In genomic region chr7:139696547-139696946, GRCh38 we compare ENCODE assay signal across 8 cellular contexts.
DNase-seq lines count a peak whose midpoint lies in the region; ATAC-seq, FAIRE-seq and TF ChIP-seq lines count a peak whose summit lies in the region.
"Had no signal": no experiment of that assay in that cellular context is flagged by ENCODE, and none has a peak within 500 bp of the region (broad histone marks: within the 10 kb centered on the region; RNA-seq: fewer than 3 reads in every experiment).

No MANE protein-coding gene starts in this region.

- no peak overlapping the region for H3K4me3 ChIP-seq in fibroblast of mammary gland (ENCODE audit: control insufficient read depth, low read depth, low read length)

- peak; percentile 30; the same call in 1 of the 2 replicates for TF ChIP-seq POLR2A in GM12891 (IDR thresholded peaks at IDR 0.05; ENCODE audit: low read depth, low read length)

- ATAC-seq in GM19372 (IDR thresholded peaks at IDR 0.05; ENCODE audit: low read depth, unreplicated experiment) (peak; percentile 58), GM21737 (IDR thresholded peaks at IDR 0.05; ENCODE audit: unreplicated experiment) (no peak), HG02759 (IDR thresholded peaks at IDR 0.05; ENCODE audit: unreplicated experiment) (no peak)

- DNase-seq in GM12891 (ENCODE audit: insufficient read length, low spot score) (no peak), M059J (ENCODE audit: low read depth) (peak; percentile 27), fibroblast of mammary gland (ENCODE audit: low read depth) (peak; percentile 44)
- DNase-seq in activated effector memory CD4-positive, alpha-beta T cell treated with Interleukin-2 at 50 U/mL for 16 hours, result no peak
- DNase-seq: H7 had no signal

- TF ChIP-seq CTCF in fibroblast of mammary gland (conservative IDR thresholded peaks at IDR 0.05; ENCODE audit: control insufficient read depth, insufficient read depth, low read depth, low read length), result no peak

- FAIRE-seq in GM12891 (lab: Jason Lieb, UNC), result no peak

TF ChIP-seq in GM12891, 5 proteins besides CTCF, POLR2A, EP300 and RAD21:
- 0 out of 2 replicates have a peak, but pooled peaks have one; percentile 21 for TF ChIP-seq TAF1 (IDR thresholded peaks at IDR 0.05; ENCODE audit: low read depth, low read length)
- no peak for TF ChIP-seq POU2F2 (IDR thresholded peaks at IDR 0.05; ENCODE audit: low read depth, low read length)
- TF ChIP-seq SPI1 (IDR thresholded peaks at IDR 0.05; ENCODE audit: low read depth, low read length), result peak; percentile 93
- TF ChIP-seq PAX5 (IDR thresholded peaks at IDR 0.05; ENCODE audit: insufficient read depth, low read length, severe bottlenecking), result no peak
- no peak for TF ChIP-seq POLR2AphosphoS5 (IDR thresholded peaks at IDR 0.05; ENCODE audit: low read depth, low read length)

Comparison
In these comparisons a context has a peak if more than half of its experiments do, and no peak if none do; other contexts are left out.
1. DNase-seq: peak in M059J (single experiment) and fibroblast of mammary gland (single experiment); none in GM12891 (single experiment) and activated effector memory CD4-positive, alpha-beta T cell treated with Interleukin-2 at 50 U/mL for 16 hours (single experiment).